In genomic region chr18:2920546-2921343, GRCh38 we compare ENCODE assay signal across 24 cellular contexts.
DNase-seq lines count a peak whose midpoint lies in the region; ATAC-seq and TF ChIP-seq lines count a peak whose summit lies in the region.
"Had no signal": no experiment of that assay in that cellular context is flagged by ENCODE, and none has a peak within 500 bp of the region (broad histone marks: within the 10 kb centered on the region; RNA-seq: fewer than 3 reads in every experiment).

No MANE protein-coding gene starts in this region.

- H3K4me3 ChIP-seq in CD8-positive, alpha-beta memory T cell (ENCODE audit: low read length): no peak overlapping the region
- H3K4me3 ChIP-seq in esophagus muscularis mucosa (no peak overlapping the region), left lung (no peak overlapping the region)
- H3K4me3 ChIP-seq: adrenal gland, breast epithelium, psoas muscle, uterus had no signal

- no peak for TF ChIP-seq EP300 in esophagus muscularis mucosa (IDR thresholded peaks at IDR 0.05)

- H3K27ac Mint-ChIP-seq in CD8-positive, alpha-beta memory T cell: peak overlapping the region in 6 of 8 donors; percentile 8 to 81 (median 40)
- H3K27ac Mint-ChIP-seq in progenitor cell of endocrine pancreas: peak overlapping the region; percentile 33
- H3K27ac Mint-ChIP-seq: nephron had no signal

- H3K9me3 ChIP-seq in CD8-positive, alpha-beta memory T cell (ENCODE audit: low read length): no peaks in the 10 kb centered on the region
- H3K9me3 ChIP-seq in esophagus muscularis mucosa (no peaks in the 10 kb centered on the region), left lung (no peaks in the 10 kb centered on the region)
- H3K9me3 ChIP-seq: adrenal gland, breast epithelium, psoas muscle, uterus had no signal

- POLR2A ChIA-PET in CD8-positive, alpha-beta memory T cell (lab: Charles Lee): interaction anchor here (0.7 kb wide), 1 partner anchor 25 kb away, joined by 3 read pairs; no protein-coding TSS in a partner anchor

- peaks cover 11 to 13% (median 11%) of the 10 kb centered on the region in 3 donors for H3K4me1 Mint-ChIP-seq in CD8-positive, alpha-beta memory T cell
- H3K4me1 Mint-ChIP-seq in progenitor cell of endocrine pancreas (ENCODE audit: low read depth): no peaks in the 10 kb centered on the region

- H3K4me3 Mint-ChIP-seq in CD8-positive, alpha-beta memory T cell: no peak overlapping the region
- no peak overlapping the region for H3K4me3 Mint-ChIP-seq in progenitor cell of endocrine pancreas (ENCODE audit: low read depth)
- H3K4me3 Mint-ChIP-seq: nephron had no signal

- WGBS in esophagus muscularis mucosa: 85% methylated on average over 16 of the region's 16 CpGs

- DNase-seq in activated CD8-positive, alpha-beta memory T cell treated with anti-CD3 and anti-CD28 coated beads, Interleukin-2, amount 50 U/mL, for 48 hours: peak; percentile 43
- DNase-seq in activated CD8-positive, alpha-beta memory T cell treated with anti-CD3 and anti-CD28 coated beads, Interleukin-2, amount 50 U/mL, for 4 hours: no peak
- DNase-seq in CD8-positive, alpha-beta memory T cell: no peak
- DNase-seq in esophagus muscularis mucosa (ENCODE audit: extremely low spot score) (peak; percentile 79), progenitor cell of endocrine pancreas (ENCODE audit: low spot score, unreplicated experiment) (no peak), GM19240 (ENCODE audit: insufficient read length, low spot score) (no peak), globus pallidus (ENCODE audit: low spot score) (no peak), left lung (no peak)
- DNase-seq: activated CD4-positive, CD25-positive, alpha-beta regulatory T cell treated with anti-CD3 and anti-CD28 coated beads, Interleukin-2, amount 50 U/mL, for 72 hours; DMS79 treated with DMSO at 0.1 percent for 48 hours; foreskin melanocyte; kidney glomerular epithelial cell; mesenchymal stem cell; NCI-H1436; NCI-H82; psoas muscle; small intestine; stimulated activated CD4-positive, alpha-beta T cell treated with anti-CD3 and anti-CD28 coated beads, Interleukin-2, amount 100 ng/mL, for 48 hours; T-helper 9 cell had no signal

- peaks cover 0 to 1% of the 10 kb centered on the region in 2 donors for H3K27me3 Mint-ChIP-seq in CD8-positive, alpha-beta memory T cell
- H3K27me3 Mint-ChIP-seq in progenitor cell of endocrine pancreas: no peaks in the 10 kb centered on the region

- H3K27me3 ChIP-seq in CD8-positive, alpha-beta memory T cell (ENCODE audit: insufficient read depth, low read length, poor library complexity, severe bottlenecking): no peaks in the 10 kb centered on the region
- no peaks in the 10 kb centered on the region for H3K27me3 ChIP-seq in esophagus muscularis mucosa
- H3K27me3 ChIP-seq in left lung: no peaks in the 10 kb centered on the region
- H3K27me3 ChIP-seq: adrenal gland, breast epithelium, uterus had no signal

- intact Hi-C loops in esophagus muscularis mucosa (cut with DNase I): no loop called here
- intact Hi-C loops in left lung (cut with DNase I): no loop called here

- TF ChIP-seq CTCF in esophagus muscularis mucosa (IDR thresholded peaks at IDR 0.05) (no peak), progenitor cell of endocrine pancreas (IDR thresholded peaks at IDR 0.05; ENCODE audit: unreplicated experiment) (no peak), left lung (IDR thresholded peaks at IDR 0.05) (no peak)

- ATAC-seq in left lung: no peak
- ATAC-seq: psoas muscle had no signal

- H3K36me3 Mint-ChIP-seq in CD8-positive, alpha-beta memory T cell: peaks cover 9 to 97% (median 33%) of the 10 kb centered on the region in 3 donors
- peaks cover 15% of the 10 kb centered on the region for H3K36me3 Mint-ChIP-seq in progenitor cell of endocrine pancreas (ENCODE audit: insufficient read depth)

- no peaks in the 10 kb centered on the region for H3K4me1 ChIP-seq in CD8-positive, alpha-beta memory T cell (ENCODE audit: insufficient read depth, low read length)
- peaks cover 0 to 16% (median 9%) of the 10 kb centered on the region in 4 donors for H3K4me1 ChIP-seq in esophagus muscularis mucosa
- peaks cover 0 to 18% of the 10 kb centered on the region in 2 donors for H3K4me1 ChIP-seq in left lung
- H3K4me1 ChIP-seq: adrenal gland, breast epithelium, psoas muscle had no signal

- no peak overlapping the region for H3K27ac ChIP-seq in CD8-positive, alpha-beta memory T cell (ENCODE audit: low read depth, low read length)
- no peak overlapping the region for H3K27ac ChIP-seq in esophagus muscularis mucosa (replicated peaks in 1 of 4)
- H3K27ac ChIP-seq in left lung: no peak overlapping the region
- H3K27ac ChIP-seq: adrenal gland, breast epithelium, epithelial cell of prostate, psoas muscle, uterus had no signal

- CTCF ChIA-PET in CD8-positive, alpha-beta memory T cell (lab: Charles Lee): no interaction called here

- TF ChIP-seq POLR2A in esophagus muscularis mucosa (IDR thresholded peaks at IDR 0.05; ENCODE audit: low read depth): no peak

- H3K9me3 Mint-ChIP-seq in CD8-positive, alpha-beta memory T cell: no peaks in the 10 kb centered on the region
- no peaks in the 10 kb centered on the region for H3K9me3 Mint-ChIP-seq in progenitor cell of endocrine pancreas (ENCODE audit: low read depth)
- H3K9me3 Mint-ChIP-seq: nephron had no signal

- H3K36me3 ChIP-seq in CD8-positive, alpha-beta memory T cell (ENCODE audit: insufficient read depth, low read length): peaks cover 77% of the 10 kb centered on the region
- H3K36me3 ChIP-seq in esophagus muscularis mucosa: peaks cover 57 to 97% (median 79%) of the 10 kb centered on the region in 4 donors
- peaks cover 0 to 99% of the 10 kb centered on the region in 2 donors for H3K36me3 ChIP-seq in left lung
- H3K36me3 ChIP-seq: uterus had no signal

Comparison
In these comparisons a context has a peak if more than half of its experiments do, and no peak if none do; other contexts are left out.
1. DNase-seq: peak in activated CD8-positive, alpha-beta memory T cell treated with anti-CD3 and anti-CD28 coated beads, Interleukin-2, amount 50 U/mL, for 48 hours (single experiment) and esophagus muscularis mucosa (single experiment); none in activated CD8-positive, alpha-beta memory T cell treated with anti-CD3 and anti-CD28 coated beads, Interleukin-2, amount 50 U/mL, for 4 hours (single experiment), CD8-positive, alpha-beta memory T cell (0 of 5), progenitor cell of endocrine pancreas (single experiment), GM19240 (single experiment), globus pallidus (single experiment) and left lung (0 of 2).